In genomic region chr6:13485923-13486557, GRCh38 we compare ENCODE assay signal across 8 cellular contexts. TPM values are rescaled to one million over a fixed set of nuclear protein-coding genes. Genes with fewer than 3 reads are reported as not detected.
A peak's percentile ranks its signal among the peaks of the same experiment; 100 is the strongest.
DNase-seq lines count a peak whose midpoint lies in the region; TF ChIP-seq lines count a peak whose summit lies in the region.

No MANE protein-coding gene starts in this region.

- peak overlapping the region; percentile 43 for H2AFZ ChIP-seq in SU-DHL-6 (ENCODE audit: low read depth, low read length, severe bottlenecking)

- H3K27me3 ChIP-seq in SU-DHL-6 (ENCODE audit: low read length) = no peaks in the 10 kb centered on the region
- H3K27me3 ChIP-seq in kidney epithelial cell (ENCODE audit: control insufficient read depth, insufficient read depth, low read length) = no peaks in the 10 kb centered on the region

- no peaks in the 10 kb centered on the region for H3K9me3 ChIP-seq in SU-DHL-6 (ENCODE audit: insufficient read depth, low read length)

- H3K9ac ChIP-seq in SU-DHL-6 (ENCODE audit: low read length) = peak overlapping the region; percentile 62

- H3K27ac ChIP-seq in SU-DHL-6 (ENCODE audit: low read depth, low read length) (no peak overlapping the region), caudate nucleus (ENCODE audit: low read depth, low read length) (peak overlapping the region; percentile 69)

- 0 out of 2 replicates have a peak, but pooled peaks cover 4% of the 10 kb centered on the region for H3F3A ChIP-seq in SU-DHL-6 (ENCODE audit: insufficient read depth)

- TF ChIP-seq CTCF in SU-DHL-6 (IDR thresholded peaks at IDR 0.05; ENCODE audit: insufficient read depth, low read length, poor library complexity, severe bottlenecking) = no peak
- no peak for TF ChIP-seq CTCF in kidney epithelial cell (IDR thresholded peaks at IDR 0.05; ENCODE audit: insufficient read depth, low read length, poor library complexity, severe bottlenecking)

- peak overlapping the region; percentile 78 for H3K4me2 ChIP-seq in SU-DHL-6 (ENCODE audit: low read depth, low read length, poor library complexity, severe bottlenecking)

- DNase-seq in G401 (ENCODE audit: low spot score) = peak; percentile 74
- DNase-seq in Kasumi-1 (lab: John Stamatoyannopoulos, UW) = peak; percentile 58 to 73
- peak in 41 of 61 donors; percentile 15 to 77 (median 46) for DNase-seq in caudate nucleus (lab: John Stamatoyannopoulos, UW)
- DNase-seq in kidney epithelial cell (ENCODE audit: low read depth) = no peak
- DNase-seq in stimulated activated CD4-positive, alpha-beta T cell treated with anti-CD3 and anti-CD28 coated beads, Interleukin-1b, Interleukin-23, amount 100 ng/mL, for 48 hours = peak; percentile 46
- DNase-seq in posterior vena cava (ENCODE audit: low spot score) = no peak
- DNase-seq in T-helper 9 cell = no peak

- H3K79me2 ChIP-seq in SU-DHL-6 (ENCODE audit: insufficient read depth, low read length) = no peaks in the 10 kb centered on the region

- H3K4me3 ChIP-seq in SU-DHL-6 (ENCODE audit: insufficient read depth, low read length, poor library complexity, severe bottlenecking) (peak overlapping the region; percentile 61), kidney epithelial cell (ENCODE audit: low read depth, low read length) (peak overlapping the region; percentile 61)

- H3K36me3 ChIP-seq in SU-DHL-6 (ENCODE audit: low read length) = no peaks in the 10 kb centered on the region
- no peaks in the 10 kb centered on the region for H3K36me3 ChIP-seq in kidney epithelial cell (ENCODE audit: control insufficient read depth, insufficient read depth, low read length)

- H4K20me1 ChIP-seq in SU-DHL-6 (ENCODE audit: low read depth, low read length) = peaks cover 3% of the 10 kb centered on the region; the same call in 1 of the 2 replicates

- in situ Hi-C loops in G401 (cut with HindIII; ENCODE audit: low sequenced_read_pairs) = no loop called here

- intact Hi-C loops in posterior vena cava (cut with DNase I) = no loop called here

- no peaks in the 10 kb centered on the region for H3K9me2 ChIP-seq in SU-DHL-6 (replicated peaks; ENCODE audit: insufficient read depth, low read length)

RNA-seq across cellular contexts. Expression of gene GFOD1, which starts 1.4 kb away (rescaled TPM):
- total RNA-seq in G401 (2014; rRNA removed; shearing (Covaris generic)) = not detected in 2 replicates
- total RNA-seq in kidney epithelial cell = 0.75 and 1.9 TPM in 2 replicates
- 10 to 100 TPM; 16.8 to 20.4 TPM for total RNA-seq in posterior vena cava

Comparison
In these comparisons a context has a peak if more than half of its experiments do, and no peak if none do; other contexts are left out.
1. DNase-seq: peak in G401 (single experiment), Kasumi-1 (2 of 2), caudate nucleus (41 of 61) and stimulated activated CD4-positive, alpha-beta T cell treated with anti-CD3 and anti-CD28 coated beads, Interleukin-1b, Interleukin-23, amount 100 ng/mL, for 48 hours (single experiment); none in kidney epithelial cell (single experiment), posterior vena cava (single experiment) and T-helper 9 cell (single experiment).